Comparison of ENCODE assay signal across 8 cellular contexts in genomic region chr17:41801374-41802062, GRCh38. TPM values are rescaled to one million over a fixed set of nuclear protein-coding genes. Genes with fewer than 3 reads are reported as not detected.
DNase-seq lines count a peak whose midpoint lies in the region; ATAC-seq and TF ChIP-seq lines count a peak whose summit lies in the region.

No MANE protein-coding gene starts in this region.

- intact Hi-C loops in left colon (cut with DNase I, micrococcal nuclease) = loop anchor here (2.0 to 10.0 kb wide), 2 partner anchors 63 to 67 kb away; partner anchors contain the start of gene HAP1 (in 1 of the 2)

- TF ChIP-seq CTCF in 22Rv1 (IDR thresholded peaks at IDR 0.05) (peak; percentile 94), GM13977 (IDR thresholded peaks at IDR 0.05; ENCODE audit: extremely low read depth, insufficient read depth, missing control alignments) (peak; percentile 92)

- in situ Hi-C loops in GM13977 (cut with MboI; ENCODE audit: low pct_unique_long_range_greater_than_20kb, low sequenced_read_pairs, unreplicated experiment) = loop anchor here (5.0 kb wide), 1 partner anchor 64 kb away; no protein-coding TSS in a partner anchor

- H3K27ac ChIP-seq in 22Rv1 = peak overlapping the region; percentile 80

- ATAC-seq in left colon (peak; percentile 64), HG03571 (IDR thresholded peaks at IDR 0.05; ENCODE audit: unreplicated experiment) (no peak)

- peak; percentile 87 for DNase-seq in GM13977 (ENCODE audit: low spot score)
- DNase-seq in NCI-H2171 treated with DMSO at 0.1 percent for 48 hours (lab: John Stamatoyannopoulos, UW) = peak; percentile 90
- DNase-seq in activated CD4-positive, CD25-positive, alpha-beta regulatory T cell treated with anti-CD3 and anti-CD28 coated beads, Interleukin-2, amount 50 U/mL, for 72 hours = peak; percentile 78
- peak; percentile 81 for DNase-seq in cerebellum (ENCODE audit: low spot score)
- DNase-seq in left colon = peak; percentile 71 to 92
- peak; percentile 57 for DNase-seq in stimulated activated CD4-positive, alpha-beta T cell treated with anti-CD3 and anti-CD28 coated beads, Interleukin-2, amount 100 ng/mL, for 4 hours (ENCODE audit: low read depth)

RNA-seq across cellular contexts. Expression of gene P3H4, which starts 10.2 kb away (rescaled TPM):
- 17.1 TPM for total RNA-seq in cerebellum
- total RNA-seq in left colon = 10 to 100 TPM; 10.7 to 15.3 TPM

RNA-seq across cellular contexts. Expression of gene FKBP10, which starts 11.3 kb away (rescaled TPM):
- total RNA-seq in cerebellum (26.5 TPM), left colon (10 to 100 TPM in 1 of 2 donors, 1 to 10 TPM in 1; 4.2 to 10.8 TPM)

RNA-seq across cellular contexts. Expression of gene JUP, which starts 15.0 kb away (rescaled TPM):
- total RNA-seq in cerebellum (38.9 TPM), left colon (100 to 1,000 TPM; 343 to 345 TPM)

RNA-seq across cellular contexts. Expression of gene NT5C3B, which starts 34.5 kb away (rescaled TPM):
- 74.9 TPM for total RNA-seq in cerebellum
- 10 to 100 TPM; 16.0 to 18.8 TPM for total RNA-seq in left colon

RNA-seq across cellular contexts. Expression of gene KLHL10, which starts 36.1 kb away (rescaled TPM):
- not detected for total RNA-seq in cerebellum
- not detected for total RNA-seq in left colon
